21 cellular contexts compared by ENCODE assay signal in the genomic region with DNA sequence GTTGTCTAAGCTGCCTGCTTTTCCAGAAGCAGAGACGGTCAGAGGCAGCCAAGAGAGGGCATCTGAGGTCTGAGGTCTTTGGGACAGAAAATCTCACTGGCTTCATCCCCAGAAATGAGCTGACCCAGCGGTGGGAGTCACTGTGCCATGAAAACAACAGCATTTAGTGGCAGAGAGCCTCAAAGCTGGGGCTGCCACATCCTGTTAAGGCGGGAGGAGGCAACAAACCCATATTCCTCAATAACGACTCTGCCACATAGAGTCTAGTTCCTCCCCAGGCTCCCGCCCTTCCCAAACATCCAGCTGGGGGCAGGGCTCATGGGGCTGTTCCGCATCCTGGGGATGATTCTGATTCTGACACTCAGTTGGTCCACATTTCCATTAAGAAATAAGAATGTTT.
"Had no signal": no experiment of that assay in that cellular context is flagged by ENCODE, and none has a peak within 500 bp of the region (broad histone marks: within the 10 kb centered on the region; RNA-seq: fewer than 3 reads in every experiment).

No MANE protein-coding gene starts in this region.

- H3K27ac Mint-ChIP-seq: immature natural killer cell; progenitor cell of endocrine pancreas; stimulated activated memory B cell treated with anti-CD40 and anti-IgM and Interleukin-4, amounts not matched to agents 10 μg/mL and 1 μg/mL and 100 μg/mL, for 72 hours; stimulated activated naive CD8-positive, alpha-beta T cell treated with anti-CD3 and anti-CD28 coated beads, Interleukin-15, Interleukin-2, amounts not matched to agents 100 ng/mL and 50 ng/mL, for 24 hours had no signal

- H3K27ac ChIP-seq: colonic mucosa, esophagus squamous epithelium, gastroesophageal sphincter, left ventricle myocardium inferior, lower lobe of right lung, tibial nerve, upper lobe of right lung, vagina had no signal

- H3K4me3 ChIP-seq: colonic mucosa, esophagus squamous epithelium, gastroesophageal sphincter, left ventricle myocardium inferior, lower lobe of right lung, tibial nerve, upper lobe of right lung, vagina had no signal

- H3K4me1 Mint-ChIP-seq: immature natural killer cell; naive B cell; stimulated activated memory B cell treated with anti-CD40 and anti-IgM and Interleukin-4, amounts not matched to agents 10 μg/mL and 1 μg/mL and 100 μg/mL, for 72 hours had no signal

- H3K9me3 ChIP-seq: colonic mucosa, esophagus squamous epithelium, gastroesophageal sphincter, left ventricle myocardium inferior, lower lobe of right lung, tibial nerve, upper lobe of right lung, vagina had no signal

- H3K9me3 Mint-ChIP-seq: immature natural killer cell; naive B cell; stimulated activated memory B cell treated with anti-CD40 and anti-IgM and Interleukin-4, amounts not matched to agents 10 μg/mL and 1 μg/mL and 100 μg/mL, for 72 hours; stimulated activated naive CD8-positive, alpha-beta T cell treated with anti-CD3 and anti-CD28 coated beads, Interleukin-15, Interleukin-2, amounts not matched to agents 100 ng/mL and 50 ng/mL, for 24 hours had no signal

- DNase-seq: colonic mucosa; dermis blood vessel endothelial cell; esophagus squamous epithelium; foreskin fibroblast; glutamatergic neuron; immature natural killer cell; left ventricle myocardium inferior; lower lobe of right lung; mesenchymal stem cell; naive B cell; right cardiac atrium; stimulated activated CD4-positive, alpha-beta T cell treated with anti-CD3 and anti-CD28 coated beads, Interleukin-15, amount 100 ng/mL, for 24 hours; stimulated activated CD4-positive, alpha-beta T cell treated with anti-CD3 and anti-CD28 coated beads, Interleukin-1b, Interleukin-23, amount 100 ng/mL, for 48 hours; stimulated activated CD4-positive, alpha-beta T cell treated with anti-CD3 and anti-CD28 coated beads, Interleukin-4, amount 100 ng/mL, for 24 hours; upper lobe of right lung had no signal

- H3K27me3 ChIP-seq: colonic mucosa, tibial nerve, upper lobe of right lung, vagina had no signal

- H3K27me3 Mint-ChIP-seq: naive B cell; stimulated activated memory B cell treated with anti-CD40 and anti-IgM and Interleukin-4, amounts not matched to agents 10 μg/mL and 1 μg/mL and 100 μg/mL, for 72 hours; stimulated activated naive CD8-positive, alpha-beta T cell treated with anti-CD3 and anti-CD28 coated beads, Interleukin-15, Interleukin-2, amounts not matched to agents 100 ng/mL and 50 ng/mL, for 24 hours had no signal

- H3K4me3 Mint-ChIP-seq: immature natural killer cell; naive B cell; stimulated activated memory B cell treated with anti-CD40 and anti-IgM and Interleukin-4, amounts not matched to agents 10 μg/mL and 1 μg/mL and 100 μg/mL, for 72 hours; stimulated activated naive CD8-positive, alpha-beta T cell treated with anti-CD3 and anti-CD28 coated beads, Interleukin-15, Interleukin-2, amounts not matched to agents 100 ng/mL and 50 ng/mL, for 24 hours had no signal

- H3K4me1 ChIP-seq: colonic mucosa, gastroesophageal sphincter, left ventricle myocardium inferior, lower lobe of right lung, tibial nerve, upper lobe of right lung, vagina had no signal

- H3K36me3 ChIP-seq: colonic mucosa, esophagus squamous epithelium, gastroesophageal sphincter, left ventricle myocardium inferior, lower lobe of right lung, tibial nerve, upper lobe of right lung, vagina had no signal

- H3K36me3 Mint-ChIP-seq: immature natural killer cell; naive B cell; stimulated activated memory B cell treated with anti-CD40 and anti-IgM and Interleukin-4, amounts not matched to agents 10 μg/mL and 1 μg/mL and 100 μg/mL, for 72 hours had no signal
